Comparison of ENCODE assay signal across 8 cellular contexts in genomic region chr14:68682166-68683103, GRCh38.
DNase-seq lines count a peak whose midpoint lies in the region; ATAC-seq and TF ChIP-seq lines count a peak whose summit lies in the region.

No MANE protein-coding gene starts in this region.

- no peaks in the 10 kb centered on the region for H3K36me3 ChIP-seq in Caco-2 (ENCODE audit: control insufficient read depth, insufficient read depth, low read length)

- peak overlapping the region in 4 of 6 donors; percentile 19 to 55 (median 43) for H3K27ac Mint-ChIP-seq in immature natural killer cell
- no peak overlapping the region for H3K27ac Mint-ChIP-seq in Caco-2 (ENCODE audit: unreplicated experiment)

- intact Hi-C loops in Caco-2 (cut with micrococcal nuclease; ENCODE audit: unreplicated experiment): no loop called here

- POLR2A ChIA-PET in Caco-2 (lab: Charles Lee): interaction anchor here (0.5 to 0.7 kb wide), 2 partner anchors 58 to 80 kb away, joined by 4 to 6 read pairs; no protein-coding TSS in a partner anchor

- no TSS peak for BruUV-seq in Caco-2 (replicated peaks; lab: Mats Ljungman, UMichigan)

- DNase-seq in GM13977 (ENCODE audit: low spot score) (peak; percentile 40), SIG-M5 (lab: John Stamatoyannopoulos, UW) (peak; percentile 85), astrocyte of the cerebellum (ENCODE audit: low read depth) (peak; percentile 90), immature natural killer cell (no peak), Caco-2 (no peak), NCI-H187 (lab: John Stamatoyannopoulos, UW) (no peak)
- DNase-seq in stimulated activated CD4-positive, alpha-beta T cell treated with anti-CD3 and anti-CD28 coated beads, TNF-alpha, amount 100 ng/mL, for 1 hour (ENCODE audit: low read depth in 3 of 3, low spot score in 1 of 3): peak in 2 of 3 donors; percentile 13 to 15

- H3K9me3 ChIP-seq in Caco-2: no peaks in the 10 kb centered on the region; the same call in 1 of the 2 replicates

- TF ChIP-seq CTCF in GM13977 (IDR thresholded peaks at IDR 0.05; ENCODE audit: extremely low read depth, insufficient read depth, missing control alignments): no peak
- no peak for TF ChIP-seq CTCF in astrocyte of the cerebellum (IDR thresholded peaks at IDR 0.05; ENCODE audit: low read depth, low read length, missing control alignments)
- no peak for TF ChIP-seq CTCF in Caco-2 (IDR thresholded peaks at IDR 0.05; ENCODE audit: insufficient read depth in 1 of 2, low read depth in 1 of 2, low read length in 1 of 2, severe bottlenecking in 1 of 2, unreplicated experiment in 1 of 2)

- H3K9me3 Mint-ChIP-seq in immature natural killer cell (no peaks in the 10 kb centered on the region), Caco-2 (ENCODE audit: unreplicated experiment) (peaks cover 20% of the 10 kb centered on the region)

- peaks cover 33% of the 10 kb centered on the region for H3K4me1 ChIP-seq in Caco-2

- H3K4me3 Mint-ChIP-seq in immature natural killer cell (peak overlapping the region in 1 of 5 donors; percentile 27), Caco-2 (ENCODE audit: unreplicated experiment) (no peak overlapping the region)

- ATAC-seq in HG02840 (IDR thresholded peaks at IDR 0.05; ENCODE audit: low FRiP score, unreplicated experiment): no peak

- H3K4me1 Mint-ChIP-seq in immature natural killer cell: peaks cover 40 to 53% of the 10 kb centered on the region in 2 donors
- H3K4me1 Mint-ChIP-seq in Caco-2 (ENCODE audit: low read depth, unreplicated experiment): peaks cover 32% of the 10 kb centered on the region

- CTCF ChIA-PET in Caco-2 (lab: Charles Lee): no interaction called here

- no peaks in the 10 kb centered on the region for H3K27me3 ChIP-seq in Caco-2 (replicated peaks; ENCODE audit: control insufficient read depth, insufficient read depth, low read length)

- in situ Hi-C loops in GM13977 (cut with MboI; ENCODE audit: low pct_unique_long_range_greater_than_20kb, low sequenced_read_pairs, unreplicated experiment) (no loop called here), astrocyte of the cerebellum (cut with HindIII; ENCODE audit: low sequenced_read_pairs) (no loop called here)

- H3K36me3 Mint-ChIP-seq in immature natural killer cell: no peaks in the 10 kb centered on the region
- no peaks in the 10 kb centered on the region for H3K36me3 Mint-ChIP-seq in Caco-2 (ENCODE audit: insufficient read depth, unreplicated experiment)

- peaks cover 0 to 5% (median 2%) of the 10 kb centered on the region in 3 donors for H3K27me3 Mint-ChIP-seq in immature natural killer cell (ENCODE audit: low read depth in 3 of 3)
- H3K27me3 Mint-ChIP-seq in Caco-2 (ENCODE audit: insufficient read depth, unreplicated experiment): no peaks in the 10 kb centered on the region

- H3K4me3 ChIP-seq in astrocyte of the cerebellum (ENCODE audit: low read depth, low read length): no peak overlapping the region
- no peak overlapping the region for H3K4me3 ChIP-seq in Caco-2 (ENCODE audit: low read depth, low read length)

Comparison
In these comparisons a context has a peak if more than half of its experiments do, and no peak if none do; other contexts are left out.
1. DNase-seq: peak in GM13977 (single experiment), SIG-M5 (single experiment), astrocyte of the cerebellum (single experiment) and stimulated activated CD4-positive, alpha-beta T cell treated with anti-CD3 and anti-CD28 coated beads, TNF-alpha, amount 100 ng/mL, for 1 hour (2 of 3); none in immature natural killer cell (0 of 3), Caco-2 (0 of 2) and NCI-H187 (0 of 2).